In the genomic region with DNA sequence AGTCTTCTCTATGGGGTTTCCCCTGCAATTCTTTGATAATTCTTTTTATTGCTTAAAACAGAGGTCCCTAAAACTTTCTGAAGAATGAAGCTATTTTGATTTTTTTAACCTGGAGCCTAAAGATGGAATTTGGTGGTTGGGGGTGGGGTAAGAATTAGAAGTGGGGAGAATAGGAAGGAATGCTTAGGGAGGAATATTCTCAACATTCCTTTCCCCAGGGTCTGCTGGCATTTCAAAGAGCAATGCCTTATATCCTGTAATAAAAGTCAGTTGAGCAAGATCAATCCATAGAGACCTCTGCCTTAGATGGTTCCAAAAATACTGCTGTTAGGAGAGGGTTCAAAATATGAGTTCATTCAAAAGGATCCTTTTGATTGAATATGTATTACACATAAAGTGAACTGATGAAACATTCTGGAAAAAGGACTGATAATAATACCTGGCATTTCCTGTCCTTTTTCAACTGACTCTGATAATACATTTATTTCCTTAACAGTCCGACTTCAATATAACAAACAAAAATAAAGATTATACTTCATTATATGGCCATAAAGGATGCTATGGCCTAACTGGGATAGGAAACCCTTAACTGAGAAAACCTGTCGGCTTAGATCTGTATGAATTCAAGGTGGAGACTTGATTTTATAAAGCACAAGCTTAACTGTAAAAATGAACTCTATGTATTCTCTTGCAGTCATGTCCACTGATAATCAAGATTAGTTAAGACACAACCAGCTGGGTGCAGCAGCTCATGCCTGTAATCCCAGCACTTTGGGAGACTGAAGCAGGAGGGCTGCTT, we compare ENCODE assay signal across 13 cellular contexts.
DNase-seq lines count a peak whose midpoint lies in the region; ATAC-seq and TF ChIP-seq lines count a peak whose summit lies in the region.
"Had no signal": no experiment of that assay in that cellular context is flagged by ENCODE, and none has a peak within 500 bp of the region (broad histone marks: within the 10 kb centered on the region; RNA-seq: fewer than 3 reads in every experiment).

No MANE protein-coding gene starts in this region.

- peaks cover 4 to 6% (median 4%) of the 10 kb centered on the region in 3 experiments; a peak in 4 of 7 replicates for H3K36me3 Mint-ChIP-seq in H9 (ENCODE audit: insufficient read depth in 1 of 3, low read depth in 3 of 3)

- H2BK20ac ChIP-seq in H9 (ENCODE audit: low read depth, low read length, poor library complexity, severe bottlenecking) = no peak overlapping the region

- no peaks in the 10 kb centered on the region for H3K23me2 ChIP-seq in H9 (ENCODE audit: insufficient read length, low read depth, low read length, poor library complexity, severe bottlenecking)

- no peak overlapping the region for H2AK5ac ChIP-seq in H9 (ENCODE audit: insufficient read length, low read length)

- H3K79me2 ChIP-seq in H9 (ENCODE audit: insufficient read depth, low read length) = no peaks in the 10 kb centered on the region

- no peak overlapping the region for H4K8ac ChIP-seq in H9 (replicated peaks; ENCODE audit: insufficient read length, low read depth, low read length)

- no CpG with 5 or more reads among the region's 2 CpGs for WGBS in H9 (ENCODE audit: extremely low coverage, insufficient read length, low lambda C conversion rate)
- WGBS in transverse colon (ENCODE audit: low coverage in 1 of 2), 2 donors = 47 to 53% methylated on average over 2 of the region's 2 CpGs
- 72 to 94% (median 79%) methylated on average over 2 of the region's 2 CpGs for WGBS in ovary, 3 donors

- H3K79me1 ChIP-seq in H9 (ENCODE audit: insufficient read depth, low read depth, low read length, poor library complexity, severe bottlenecking) = no peaks in the 10 kb centered on the region

- no peak for TF ChIP-seq EP300 in transverse colon (IDR thresholded peaks at IDR 0.05; ENCODE audit: low read depth)
- TF ChIP-seq EP300 in ovary (IDR thresholded peaks at IDR 0.05) = no peak

- TF ChIP-seq POLR2A in transverse colon (IDR thresholded peaks at IDR 0.05) = no peak
- no peak for TF ChIP-seq POLR2A in ovary (IDR thresholded peaks at IDR 0.05)

- H2BK15ac ChIP-seq in H9 (ENCODE audit: low read depth, low read length) = no peak overlapping the region

- in situ Hi-C loops in transverse colon (cut with MboI; ENCODE audit: low pct_ligation_motif_present in 1 of 4, low pct_unique_long_range_greater_than_20kb in 1 of 4, low sequenced_read_pairs in 3 of 4) = loop anchor here in 3 of 4 donors (25.0 kb wide), 4 partner anchors 112 to 312 kb away; partner anchors contain the start of gene CDK5R1 (in 1 of the 3)

- peaks cover 2% of the 10 kb centered on the region; the same call in 1 of the 2 replicates for H3K4me1 ChIP-seq in H9 (ENCODE audit: insufficient read depth, low read length)
- H3K4me1 ChIP-seq in adipocyte (ENCODE audit: control insufficient read depth, insufficient read depth, low read length) = peaks cover 26% of the 10 kb centered on the region
- H3K4me1 ChIP-seq in transverse colon = peaks cover 0 to 33% (median 21%) of the 10 kb centered on the region in 4 donors
- H3K4me1 ChIP-seq in ovary (ENCODE audit: insufficient read depth) = no peaks in the 10 kb centered on the region

- H4K20me1 ChIP-seq in H9 (ENCODE audit: control insufficient read depth, insufficient read depth, insufficient read length) = no peaks in the 10 kb centered on the region
- H4K20me1 ChIP-seq: BLaER1 treated with 17β-estradiol and CSF1 and Interleukin-3, amounts not matched to agents 10 nM and 100 nM had no signal

- no peak overlapping the region for H3K23ac ChIP-seq in H9 (ENCODE audit: insufficient read length, low read depth, low read length)

- no peaks in the 10 kb centered on the region for H3K9me3 Mint-ChIP-seq in H9

- no peak overlapping the region for H3K18ac ChIP-seq in H9 (ENCODE audit: insufficient read length, low read depth, low read length)

- no peak overlapping the region for H2BK5ac ChIP-seq in H9 (ENCODE audit: insufficient read length, low read length)

- no peak overlapping the region for H2BK120ac ChIP-seq in H9 (ENCODE audit: low read depth, low read length, poor library complexity, severe bottlenecking)

- H3K14ac ChIP-seq in H9 (ENCODE audit: insufficient read depth, low read length) = no peak overlapping the region

- H3K9me3 ChIP-seq in H9 (ENCODE audit: control insufficient read depth, low read depth, low read length) = no peaks in the 10 kb centered on the region
- no peaks in the 10 kb centered on the region for H3K9me3 ChIP-seq in adipocyte (ENCODE audit: control insufficient read depth, low read length)
- no peaks in the 10 kb centered on the region for H3K9me3 ChIP-seq in transverse colon
- no peaks in the 10 kb centered on the region for H3K9me3 ChIP-seq in ovary
- H3K9me3 ChIP-seq: BLaER1 treated with 17β-estradiol and CSF1 and Interleukin-3, amounts not matched to agents 10 nM and 100 nM had no signal

- H3K4me1 Mint-ChIP-seq in H9 = peaks cover 14% of the 10 kb centered on the region in 2 experiments

- H3K27ac Mint-ChIP-seq in H9 = peak overlapping the region in 2 of 3 experiments; percentile 28 to 37; a peak in 2 of 7 replicates

- H3K9ac ChIP-seq in H9 (ENCODE audit: extremely low read depth, insufficient read length, low read length) (no peak overlapping the region), adipocyte (ENCODE audit: low read length) (peak overlapping the region; percentile 41)
- H3K9ac ChIP-seq: BLaER1 treated with 17β-estradiol and CSF1 and Interleukin-3, amounts not matched to agents 10 nM and 100 nM; GM23248 had no signal

- no peak for ATAC-seq in GM19395 (IDR thresholded peaks at IDR 0.05; ENCODE audit: unreplicated experiment)
- ATAC-seq: K562 had no signal

- H4K91ac ChIP-seq in H9 (ENCODE audit: insufficient read length, low read depth, low read length) = no peak overlapping the region

- H3K4me2 ChIP-seq in H9 (ENCODE audit: insufficient read depth, insufficient read length, low read length) = no peak overlapping the region
- H3K4me2 ChIP-seq: BLaER1 treated with 17β-estradiol and CSF1 and Interleukin-3, amounts not matched to agents 10 nM and 100 nM had no signal

- TF ChIP-seq CTCF in H9 (conservative IDR thresholded peaks at IDR 0.05) (no peak), transverse colon (IDR thresholded peaks at IDR 0.05) (no peak), ovary (IDR thresholded peaks at IDR 0.05) (no peak)

- no peaks in the 10 kb centered on the region for H3K27me3 Mint-ChIP-seq in H9 (ENCODE audit: low read depth)

- H3K27me3 ChIP-seq in H9 (ENCODE audit: insufficient read depth, low read length) (no peaks in the 10 kb centered on the region), adipocyte (replicated peaks; ENCODE audit: control insufficient read depth, insufficient read depth, low read length) (no peaks in the 10 kb centered on the region), transverse colon (no peaks in the 10 kb centered on the region), ovary (no peaks in the 10 kb centered on the region)
- H3K27me3 ChIP-seq: BLaER1 treated with 17β-estradiol and CSF1 and Interleukin-3, amounts not matched to agents 10 nM and 100 nM had no signal

- intact Hi-C loops in transverse colon (cut with DNase I; ENCODE audit: low total_unique reads) = no loop called here
- intact Hi-C loops in ovary (cut with DNase I) = no loop called here

- no peak overlapping the region for H4K5ac ChIP-seq in H9 (ENCODE audit: insufficient read length, low read depth, low read length)

- H3K36me3 ChIP-seq in adipocyte (ENCODE audit: control insufficient read depth, insufficient read depth, low read length, severe bottlenecking) (peaks cover 24% of the 10 kb centered on the region), transverse colon (no peaks in the 10 kb centered on the region), ovary (no peaks in the 10 kb centered on the region)
- H3K36me3 ChIP-seq: BLaER1 treated with 17β-estradiol and CSF1 and Interleukin-3, amounts not matched to agents 10 nM and 100 nM had no signal

- DNase-seq in H9 (no peak), adipocyte (ENCODE audit: low read depth) (no peak), iPS-NIHi7 (ENCODE audit: extremely low spot score) (peak; percentile 25), transverse colon (no peak), ovary (no peak), NOMO-1 treated with dmso at 0.1 percent for 144 hours (lab: John Stamatoyannopoulos, UW; ENCODE audit: unreplicated experiment) (no peak)
- DNase-seq: GM23248, NCI-H1417, NCI-H187, NCI-H226 had no signal

- no peak overlapping the region for H3T11ph ChIP-seq in H9 (ENCODE audit: low read length)

- H3K27ac ChIP-seq in H9 (ENCODE audit: insufficient read length, low read depth, low read length) (no peak overlapping the region), transverse colon (peak overlapping the region in 3 of 4 donors; percentile 34 to 43 (median 38)), ovary (no peak overlapping the region)
- H3K27ac ChIP-seq: BLaER1 treated with 17β-estradiol and CSF1 and Interleukin-3, amounts not matched to agents 10 nM and 100 nM; GM23248 had no signal

- no peak overlapping the region for H3K56ac ChIP-seq in H9 (ENCODE audit: insufficient read length, low read depth, low read length)

- H3K4me3 ChIP-seq in adipocyte (ENCODE audit: low read length) = peak overlapping the region; percentile 3
- no peak overlapping the region for H3K4me3 ChIP-seq in transverse colon
- no peak overlapping the region for H3K4me3 ChIP-seq in ovary
- H3K4me3 ChIP-seq: BLaER1 treated with 17β-estradiol and CSF1 and Interleukin-3, amounts not matched to agents 10 nM and 100 nM; GM23248; K562 had no signal

- no peak overlapping the region; a peak in 1 of 5 replicates for H3K4me3 Mint-ChIP-seq in H9

- H3K4ac ChIP-seq in H9 (ENCODE audit: low read depth, low read length) = no peak overlapping the region

- no peak overlapping the region for H2BK12ac ChIP-seq in H9 (ENCODE audit: insufficient read length, low read depth, low read length)

- H2AFZ ChIP-seq in H9 (ENCODE audit: low read length) = no peak overlapping the region
- H2AFZ ChIP-seq: GM23248 had no signal

Comparison
In these comparisons a context has a peak if more than half of its experiments do, and no peak if none do; other contexts are left out.
1. H3K27ac ChIP-seq: peak in transverse colon (3 of 4); none in H9 (single experiment) and ovary (0 of 2).